Comparison of ENCODE assay signal across 8 cellular contexts in genomic region chr1:228087771-228088251, GRCh38. TPM values are rescaled to one million over a fixed set of nuclear protein-coding genes. Genes with fewer than 3 reads are reported as not detected.
DNase-seq lines count a peak whose midpoint lies in the region; ATAC-seq and TF ChIP-seq lines count a peak whose summit lies in the region.

No MANE protein-coding gene starts in this region.

- CTCF ChIA-PET in activated CD4-positive, alpha-beta memory T cell treated with anti-CD3 and anti-CD28 coated beads, Interleukin-2, amount 10 ng/mL, durations not matched to agents 7 days and 5 days (lab: Charles Lee): no interaction called here

- POLR2A ChIA-PET in activated CD4-positive, alpha-beta memory T cell treated with anti-CD3 and anti-CD28 coated beads, Interleukin-2, amount 10 ng/mL, durations not matched to agents 7 days and 5 days (lab: Charles Lee): interaction anchor here (0.7 to 1.8 kb wide), 6 partner anchors 10 to 369 kb away, joined by 3 to 5 read pairs (median 3); partner anchors contain the start of gene IBA57

- TF ChIP-seq CTCF in foreskin keratinocyte (conservative IDR thresholded peaks at IDR 0.05): peak; percentile 40

- peaks cover 86% of the 10 kb centered on the region for H3K36me3 Mint-ChIP-seq in activated CD4-positive, alpha-beta memory T cell treated with anti-CD3 and anti-CD28 coated beads, Interleukin-2, amount 10 ng/mL, durations not matched to agents 7 days and 5 days (ENCODE audit: low read depth)
- peaks cover 99% of the 10 kb centered on the region for H3K36me3 Mint-ChIP-seq in stimulated activated effector memory CD8-positive, alpha-beta T cell treated with anti-CD3 and anti-CD28 coated beads, Interleukin-12 subunit alpha, Interleukin-12 subunit beta, amount 100 ng/mL, for 72 hours

- H3K27me3 ChIP-seq in foreskin keratinocyte: no peaks in the 10 kb centered on the region

- H3K27ac ChIP-seq in foreskin keratinocyte: peak overlapping the region; percentile 1

- peaks cover 84% of the 10 kb centered on the region for H3K4me1 Mint-ChIP-seq in activated CD4-positive, alpha-beta memory T cell treated with anti-CD3 and anti-CD28 coated beads, Interleukin-2, amount 10 ng/mL, durations not matched to agents 7 days and 5 days
- peaks cover 91% of the 10 kb centered on the region for H3K4me1 Mint-ChIP-seq in stimulated activated effector memory CD8-positive, alpha-beta T cell treated with anti-CD3 and anti-CD28 coated beads, Interleukin-12 subunit alpha, Interleukin-12 subunit beta, amount 100 ng/mL, for 72 hours

- H3K27ac Mint-ChIP-seq in activated CD4-positive, alpha-beta memory T cell treated with anti-CD3 and anti-CD28 coated beads, Interleukin-2, amount 10 ng/mL, durations not matched to agents 7 days and 5 days: peak overlapping the region; percentile 83
- peak overlapping the region; percentile 94 for H3K27ac Mint-ChIP-seq in stimulated activated effector memory CD8-positive, alpha-beta T cell treated with anti-CD3 and anti-CD28 coated beads, Interleukin-12 subunit alpha, Interleukin-12 subunit beta, amount 100 ng/mL, for 72 hours

- peaks cover 5% of the 10 kb centered on the region for H3K9me3 Mint-ChIP-seq in activated CD4-positive, alpha-beta memory T cell treated with anti-CD3 and anti-CD28 coated beads, Interleukin-2, amount 10 ng/mL, durations not matched to agents 7 days and 5 days
- H3K9me3 Mint-ChIP-seq in stimulated activated effector memory CD8-positive, alpha-beta T cell treated with anti-CD3 and anti-CD28 coated beads, Interleukin-12 subunit alpha, Interleukin-12 subunit beta, amount 100 ng/mL, for 72 hours: no peaks in the 10 kb centered on the region

- no peaks in the 10 kb centered on the region for H3K27me3 Mint-ChIP-seq in activated CD4-positive, alpha-beta memory T cell treated with anti-CD3 and anti-CD28 coated beads, Interleukin-2, amount 10 ng/mL, durations not matched to agents 7 days and 5 days

- peaks cover 53% of the 10 kb centered on the region for H3K4me1 ChIP-seq in foreskin keratinocyte

- peak overlapping the region; percentile 55 for H3K4me3 Mint-ChIP-seq in activated CD4-positive, alpha-beta memory T cell treated with anti-CD3 and anti-CD28 coated beads, Interleukin-2, amount 10 ng/mL, durations not matched to agents 7 days and 5 days
- peak overlapping the region; percentile 90 for H3K4me3 Mint-ChIP-seq in stimulated activated effector memory CD8-positive, alpha-beta T cell treated with anti-CD3 and anti-CD28 coated beads, Interleukin-12 subunit alpha, Interleukin-12 subunit beta, amount 100 ng/mL, for 72 hours

- ATAC-seq in foreskin keratinocyte (peak; percentile 85), HG03108 (IDR thresholded peaks at IDR 0.05; ENCODE audit: unreplicated experiment) (no peak)
- ATAC-seq in stimulated activated effector memory CD8-positive, alpha-beta T cell treated with anti-CD3 and anti-CD28 coated beads, Interleukin-12 subunit alpha, Interleukin-12 subunit beta, amount 100 ng/mL, for 72 hours: peak; percentile 70

- DNase-seq in SIG-M5 treated with dmso at 0.1 percent for 504 hours (lab: John Stamatoyannopoulos, UW; ENCODE audit: unreplicated experiment): peak; percentile 64
- no peak for DNase-seq in SIG-M5 (lab: John Stamatoyannopoulos, UW)
- peak; percentile 42 for DNase-seq in activated CD4-positive, alpha-beta memory T cell treated with anti-CD3 and anti-CD28 coated beads, Interleukin-2, amount 10 ng/mL, durations not matched to agents 7 days and 5 days
- peak; percentile 66 to 85 for DNase-seq in foreskin keratinocyte
- DNase-seq in stimulated activated effector memory CD8-positive, alpha-beta T cell treated with anti-CD3 and anti-CD28 coated beads, Interleukin-12 subunit alpha, Interleukin-12 subunit beta, amount 100 ng/mL, for 72 hours (ENCODE audit: low spot score in 2 of 2): no peak
- no peak for DNase-seq in NCI-H2029 (lab: John Stamatoyannopoulos, UW)
- no peak for DNase-seq in iPS-NIHi11 (ENCODE audit: low spot score)

RNA-seq across cellular contexts. Expression of gene ARF1, which starts 5.3 kb away (rescaled TPM):
- total RNA-seq in activated CD4-positive, alpha-beta memory T cell treated with anti-CD3 and anti-CD28 coated beads, Interleukin-2, amount 10 ng/mL, durations not matched to agents 7 days and 5 days: 100 to 1,000 TPM; 368 to 376 TPM
- total RNA-seq in foreskin keratinocyte: 273 and 306 TPM in 2 replicates
- polyA plus RNA-seq in foreskin keratinocyte: 384 and 386 TPM in 2 replicates

RNA-seq across cellular contexts. Expression of gene C1orf35, which starts 15.3 kb away (rescaled TPM):
- 10 to 100 TPM; 17.8 to 18.9 TPM for total RNA-seq in activated CD4-positive, alpha-beta memory T cell treated with anti-CD3 and anti-CD28 coated beads, Interleukin-2, amount 10 ng/mL, durations not matched to agents 7 days and 5 days
- total RNA-seq in foreskin keratinocyte: 21.2 and 22.8 TPM in 2 replicates
- 32.8 and 34.0 TPM in 2 replicates for polyA plus RNA-seq in foreskin keratinocyte

RNA-seq across cellular contexts. Expression of gene MRPL55, which starts 21.3 kb away (rescaled TPM):
- 10 to 100 TPM; 43.1 to 43.9 TPM for total RNA-seq in activated CD4-positive, alpha-beta memory T cell treated with anti-CD3 and anti-CD28 coated beads, Interleukin-2, amount 10 ng/mL, durations not matched to agents 7 days and 5 days
- 73.6 and 77.5 TPM in 2 replicates for total RNA-seq in foreskin keratinocyte
- polyA plus RNA-seq in foreskin keratinocyte: 105 and 111 TPM in 2 replicates

RNA-seq across cellular contexts. Expression of gene GUK1, which starts 52.3 kb away (rescaled TPM):
- 100 to 1,000 TPM; 280 to 284 TPM for total RNA-seq in activated CD4-positive, alpha-beta memory T cell treated with anti-CD3 and anti-CD28 coated beads, Interleukin-2, amount 10 ng/mL, durations not matched to agents 7 days and 5 days
- 424 and 441 TPM in 2 replicates for total RNA-seq in foreskin keratinocyte
- 603 and 671 TPM in 2 replicates for polyA plus RNA-seq in foreskin keratinocyte

Comparison
In these comparisons a context has a peak if more than half of its experiments do, and no peak if none do; other contexts are left out.
1. DNase-seq: peak in SIG-M5 treated with dmso at 0.1 percent for 504 hours (single experiment), activated CD4-positive, alpha-beta memory T cell treated with anti-CD3 and anti-CD28 coated beads, Interleukin-2, amount 10 ng/mL, durations not matched to agents 7 days and 5 days (single experiment) and foreskin keratinocyte (2 of 2); none in SIG-M5 (single experiment), stimulated activated effector memory CD8-positive, alpha-beta T cell treated with anti-CD3 and anti-CD28 coated beads, Interleukin-12 subunit alpha, Interleukin-12 subunit beta, amount 100 ng/mL, for 72 hours (0 of 2), NCI-H2029 (single experiment) and iPS-NIHi11 (single experiment).